In the genomic region with DNA sequence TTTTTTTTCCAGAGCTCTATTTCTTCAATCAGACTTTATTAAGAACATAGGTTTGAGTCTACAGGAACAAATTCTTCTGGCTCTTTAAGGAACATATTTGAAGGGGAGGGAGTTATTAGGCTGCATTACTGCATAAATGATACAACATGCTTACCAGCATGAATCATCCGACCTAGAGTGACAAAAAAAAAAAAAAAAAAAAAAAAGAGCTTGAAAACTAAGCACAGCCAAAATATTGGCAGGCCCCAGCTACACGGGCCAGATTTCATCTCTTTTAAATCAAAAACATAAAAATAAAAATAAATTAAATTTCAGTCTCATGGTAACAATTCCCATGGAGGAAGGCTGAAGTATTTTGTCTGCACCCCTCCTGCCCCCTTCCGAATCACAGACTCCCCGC, we compare ENCODE assay signal across 9 cellular contexts. TPM values are rescaled to one million over a fixed set of nuclear protein-coding genes. Genes with fewer than 3 reads are reported as not detected.
DNase-seq lines count a peak whose midpoint lies in the region; ATAC-seq, FAIRE-seq and TF ChIP-seq lines count a peak whose summit lies in the region.
"Had no signal": no experiment of that assay in that cellular context is flagged by ENCODE, and none has a peak within 500 bp of the region (broad histone marks: within the 10 kb centered on the region; RNA-seq: fewer than 3 reads in every experiment).

No MANE protein-coding gene starts in this region.

- FAIRE-seq in pancreas (lab: Jason Lieb, UNC): no peak

- H3K4me3 ChIP-seq in Panc1 (ENCODE audit: low read depth in 2 of 2, low read length in 2 of 2) (peak overlapping the region; percentile 43 to 57), neural progenitor cell (peak overlapping the region; percentile 68), pancreas (peak overlapping the region in 1 of 4 donors; percentile 30)

- peak overlapping the region; percentile 85 for H3K4me3 Mint-ChIP-seq in neural progenitor cell
- H3K4me3 Mint-ChIP-seq: CD8-positive, alpha-beta T cell had no signal

- no peaks in the 10 kb centered on the region for H3K9me3 Mint-ChIP-seq in neural progenitor cell
- H3K9me3 Mint-ChIP-seq: CD8-positive, alpha-beta T cell had no signal

- TF ChIP-seq CTCF in AG09319 (IDR thresholded peaks at IDR 0.05; ENCODE audit: low read depth, low read length) (no peak), Panc1 (IDR thresholded peaks at IDR 0.05) (no peak), neural progenitor cell (IDR thresholded peaks at IDR 0.05) (no peak), pancreas (IDR thresholded peaks at IDR 0.05) (no peak)

- H3K27ac Mint-ChIP-seq in neural progenitor cell: no peak overlapping the region
- H3K27ac Mint-ChIP-seq: CD8-positive, alpha-beta T cell had no signal

- H3K27me3 ChIP-seq in Panc1 (ENCODE audit: control insufficient read depth, insufficient read depth, low read length) (peaks cover 33% of the 10 kb centered on the region), neural progenitor cell (peaks cover 88% of the 10 kb centered on the region), pancreas (peaks cover 0 to 28% (median 4%) of the 10 kb centered on the region in 4 donors)

- H3K36me3 Mint-ChIP-seq in neural progenitor cell: peaks cover 2% of the 10 kb centered on the region
- H3K36me3 Mint-ChIP-seq: CD8-positive, alpha-beta T cell had no signal

- peaks cover 25% of the 10 kb centered on the region for H3F3A ChIP-seq in neural progenitor cell (ENCODE audit: low read depth)

- BruUV-seq in Panc1 (replicated peaks; lab: Mats Ljungman, UMichigan): no TSS peak

- no peaks in the 10 kb centered on the region for H3K4me1 ChIP-seq in Panc1 (ENCODE audit: control insufficient read depth, insufficient read depth, low read length)
- peaks cover 5% of the 10 kb centered on the region for H3K4me1 ChIP-seq in neural progenitor cell
- no peaks in the 10 kb centered on the region for H3K4me1 ChIP-seq in pancreas

- H3K4me1 Mint-ChIP-seq in neural progenitor cell: peaks cover 18% of the 10 kb centered on the region

- intact Hi-C loops in Panc1 (cut with micrococcal nuclease; ENCODE audit: unreplicated experiment): no loop called here
- intact Hi-C loops in pancreas (cut with DNase I): no loop called here

- CTCF ChIA-PET in Panc1 (lab: Charles Lee): interaction anchor here (0.6 kb wide), 3 partner anchors 26 to 1082 kb away, joined by 3 to 16 read pairs (median 3); partner anchors contain the start of gene MSX2

- in situ Hi-C loops in Panc1 (cut with HindIII; ENCODE audit: low pct_unique_long_range_greater_than_20kb, low sequenced_read_pairs): no loop called here

- H3K9ac ChIP-seq in neural progenitor cell: no peak overlapping the region

- ATAC-seq in Panc1 (no peak), esophagus mucosa (peak; percentile 27), pancreas (no peak)
- ATAC-seq: CD8-positive, alpha-beta T cell had no signal

- DNase-seq in AG09319 (ENCODE audit: extremely low read depth, low read depth): peak; percentile 35
- no peak for DNase-seq in Panc1 (ENCODE audit: low read depth, low spot score)
- DNase-seq in neural progenitor cell (ENCODE audit: low spot score): no peak
- DNase-seq in activated T-cell treated with anti-CD3 and anti-CD28 coated beads, Interleukin-2, amount 50 U/mL, for 48 hours: no peak
- no peak for DNase-seq in GM03348 (ENCODE audit: low spot score)
- no peak for DNase-seq in pancreas
- DNase-seq in iPS-NIHi11 (ENCODE audit: low spot score): no peak
- DNase-seq: CD8-positive, alpha-beta T cell had no signal

- no peaks in the 10 kb centered on the region for H3K79me2 ChIP-seq in neural progenitor cell (ENCODE audit: low read depth)

- 4% methylated on average over 4 of the region's 4 CpGs for WGBS in pancreas, 2 donors

- H4K20me1 ChIP-seq in neural progenitor cell (ENCODE audit: low read depth): no peaks in the 10 kb centered on the region

- H3K27ac ChIP-seq in Panc1 (ENCODE audit: low read length): no peak overlapping the region
- H3K27ac ChIP-seq in neural progenitor cell: no peak overlapping the region
- no peak overlapping the region for H3K27ac ChIP-seq in pancreas

- peaks cover 23% of the 10 kb centered on the region for H3K27me3 Mint-ChIP-seq in neural progenitor cell (ENCODE audit: insufficient read depth, low read depth)

- no peaks in the 10 kb centered on the region for H3K9me3 ChIP-seq in Panc1 (ENCODE audit: control insufficient read depth, insufficient read depth, low read depth, low read length)
- H3K9me3 ChIP-seq in neural progenitor cell (ENCODE audit: low read depth): no peaks in the 10 kb centered on the region
- no peaks in the 10 kb centered on the region for H3K9me3 ChIP-seq in pancreas

- peak overlapping the region; percentile 87 for H2AFZ ChIP-seq in neural progenitor cell (replicated peaks)

- H3K36me3 ChIP-seq in Panc1 (ENCODE audit: control insufficient read depth, insufficient read depth, low read length) (no peaks in the 10 kb centered on the region), neural progenitor cell (no peaks in the 10 kb centered on the region), pancreas (no peaks in the 10 kb centered on the region)

- POLR2A ChIA-PET in Panc1 (lab: Charles Lee): interaction anchor here (0.5 to 0.6 kb wide), 3 partner anchors 9 to 806 kb away, joined by 5 to 8 read pairs (median 6); no protein-coding TSS in a partner anchor

- H3K4me2 ChIP-seq in neural progenitor cell: peak overlapping the region; percentile 98

RNA-seq across cellular contexts. Expression of gene MSX2, which starts 26.3 kb away (rescaled TPM):
- total RNA-seq in Panc1 (2021; ENCODE audit: unreplicated experiment) (8.5 TPM), esophagus mucosa (1.3 TPM), neural progenitor cell (ENCODE audit: low replicate concordance) (0.30 and 0.93 TPM in 2 replicates), pancreas (under 1 TPM; 0.23 to 0.55 (median 0.38) TPM)
- polyA plus RNA-seq in Panc1 (2012; ENCODE audit: insufficient read length): 9.8 TPM
- under 1 TPM; 0.27 to 0.47 TPM for polyA plus RNA-seq in pancreas
- total RNA-seq: CD8-positive, alpha-beta T cell had no signal
